35 cellular contexts compared by ENCODE assay signal in the genomic region with DNA sequence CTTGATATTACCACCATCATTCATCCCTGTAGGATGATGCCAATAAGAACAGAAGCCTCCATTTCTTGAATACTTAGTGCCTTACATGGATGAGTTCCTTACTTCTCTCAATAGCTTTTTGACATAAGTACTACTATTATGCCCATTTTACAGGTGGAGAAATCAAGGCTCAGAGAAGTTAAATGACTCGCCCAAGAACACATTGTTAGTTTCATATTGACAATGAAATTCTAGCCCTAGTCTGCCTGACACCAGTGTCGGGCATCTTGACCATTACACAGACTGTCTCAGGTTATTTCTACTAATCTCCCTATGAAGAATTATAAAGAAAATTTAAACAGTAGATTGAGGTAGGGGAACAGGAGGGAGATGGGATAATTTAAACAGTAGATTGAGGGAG. TPM values are rescaled to one million over a fixed set of nuclear protein-coding genes. Genes with fewer than 3 reads are reported as not detected.
DNase-seq lines count a peak whose midpoint lies in the region; ATAC-seq, FAIRE-seq and TF ChIP-seq lines count a peak whose summit lies in the region.
"Had no signal": no experiment of that assay in that cellular context is flagged by ENCODE, and none has a peak within 500 bp of the region (broad histone marks: within the 10 kb centered on the region; RNA-seq: fewer than 3 reads in every experiment).

No MANE protein-coding gene starts in this region.

- POLR2A ChIA-PET in HepG2 (lab: Yijun Ruan, JAX) = no interaction called here
- POLR2A ChIA-PET in K562 (lab: Yijun Ruan, JAX) = no interaction called here

- TF ChIP-seq RAD21 in HepG2 (CRISPR knock-in tag; IDR thresholded peaks at IDR 0.05) (no peak), K562 (CRISPR knock-in tag; conservative IDR thresholded peaks at IDR 0.05 in 1 of 2, IDR thresholded peaks at IDR 0.05 in 1 of 2) (no peak)

- H3K9me3 ChIP-seq in HepG2 (ENCODE audit: low read length) (no peaks in the 10 kb centered on the region), right lobe of liver (no peaks in the 10 kb centered on the region), K562 (replicated peaks; ENCODE audit: control insufficient read depth, insufficient read depth, low read depth, low read length) (no peaks in the 10 kb centered on the region)
- H3K9me3 ChIP-seq: A549; BE2C; BLaER1; BLaER1 treated with 17β-estradiol and CSF1 and Interleukin-3, amounts not matched to agents 10 nM and 100 nM; Caco-2 had no signal

- intact Hi-C loops in HepG2 (cut with micrococcal nuclease; ENCODE audit: unreplicated experiment) (no loop called here), right lobe of liver (cut with DNase I) (no loop called here), K562 (cut with micrococcal nuclease) (loop anchor here (5.0 kb wide), 1 partner anchor 118 kb away; a partner anchor contains a TSS)

- peaks cover 6% of the 10 kb centered on the region for H3K27me3 Mint-ChIP-seq in activated T-helper 17 cell treated with anti-CD3 and anti-CD28 coated beads, Interleukin-2, amount 50 U/mL, for 72 hours
- peaks cover 6% of the 10 kb centered on the region for H3K27me3 Mint-ChIP-seq in activated naive CD8-positive, alpha-beta T cell treated with anti-CD3 and anti-CD28 coated beads for 36 hours
- H3K27me3 Mint-ChIP-seq: CD4-positive, alpha-beta T cell had no signal

- CTCF ChIA-PET in HepG2 (lab: Yijun Ruan, JAX; ENCODE audit: low intra/inter-chr PET ratio, low total read pairs) = no interaction called here
- CTCF ChIA-PET in K562 (lab: Yijun Ruan, JAX; ENCODE audit: low intra/inter-chr PET ratio) = no interaction called here

- no peaks in the 10 kb centered on the region for H3K9me1 ChIP-seq in K562 (ENCODE audit: control insufficient read depth, insufficient read depth, low read length)

- H3K27ac ChIP-seq in HepG2 (ENCODE audit: extremely low read length, insufficient read depth, low read length) = no peak overlapping the region
- no peak overlapping the region for H3K27ac ChIP-seq in right lobe of liver
- no peak overlapping the region for H3K27ac ChIP-seq in K562 (ENCODE audit: extremely low read depth, low read depth, low read length)
- H3K27ac ChIP-seq: 22Rv1; A549; BLaER1; BLaER1 treated with 17β-estradiol and CSF1 and Interleukin-3, amounts not matched to agents 10 nM and 100 nM; C4-2B had no signal

- H3K27ac Mint-ChIP-seq in activated T-helper 17 cell treated with anti-CD3 and anti-CD28 coated beads, Interleukin-2, amount 50 U/mL, for 72 hours = peak overlapping the region; percentile 10
- H3K27ac Mint-ChIP-seq in activated naive CD8-positive, alpha-beta T cell treated with anti-CD3 and anti-CD28 coated beads for 36 hours = no peak overlapping the region
- H3K27ac Mint-ChIP-seq: B cell; CD4-positive, alpha-beta memory T cell; CD4-positive, alpha-beta T cell; CD4-positive, CD25-positive, alpha-beta regulatory T cell; CD8-positive, alpha-beta memory T cell; CD8-positive, alpha-beta T cell had no signal

- H3K9ac ChIP-seq in HepG2 (ENCODE audit: insufficient read depth, low read depth, low read length) (no peak overlapping the region), K562 (ENCODE audit: insufficient read depth in 1 of 2, low read depth in 2 of 2, low read length in 2 of 2) (no peak overlapping the region)
- H3K9ac ChIP-seq: BLaER1; BLaER1 treated with 17β-estradiol and CSF1 and Interleukin-3, amounts not matched to agents 10 nM and 100 nM had no signal

- H3K36me3 ChIP-seq in HepG2 (replicated peaks in 1 of 2; ENCODE audit: control insufficient read depth in 1 of 2, insufficient read depth in 2 of 2, low read length in 2 of 2) = no peaks in the 10 kb centered on the region
- H3K36me3 ChIP-seq in right lobe of liver = no peaks in the 10 kb centered on the region
- no peaks in the 10 kb centered on the region for H3K36me3 ChIP-seq in K562 (ENCODE audit: control insufficient read depth, insufficient read depth, low read length)
- H3K36me3 ChIP-seq: BE2C; BLaER1; BLaER1 treated with 17β-estradiol and CSF1 and Interleukin-3, amounts not matched to agents 10 nM and 100 nM had no signal

- DNase-seq in HepG2 (ENCODE audit: low spot score) (no peak), right lobe of liver (no peak), K562 (ENCODE audit: extremely low read depth in 1 of 4, low spot score in 3 of 4) (no peak), NAMALWA (ENCODE audit: low spot score) (no peak)
- DNase-seq in activated naive CD8-positive, alpha-beta T cell treated with anti-CD3 and anti-CD28 coated beads for 36 hours = no peak
- DNase-seq: 8988T; ACHN; AML-193; BE2C; C1 segment of cervical spinal cord; Caco-2; Calu3; CD4-positive, alpha-beta memory T cell; CD4-positive, alpha-beta T cell; CD4-positive, CD25-positive, alpha-beta regulatory T cell; CD8-positive, alpha-beta memory T cell; CD8-positive, alpha-beta T cell; COR-L47; DMS 273 treated with DMSO at 0.1 percent for 48 hours; DMS153; DMS53; DMS79; DMS79 treated with DMSO at 0.1 percent for 48 hours; DND-41; EL had no signal

- 0% methylated on average over 2 of the region's 2 CpGs for WGBS in HepG2 (ENCODE audit: low lambda C conversion rate)
- WGBS in right lobe of liver (ENCODE audit: insufficient coverage, low coverage, low lambda C conversion rate, missing lambda C conversion rate) = 64% methylated on average over 2 of the region's 2 CpGs
- WGBS in K562 (ENCODE audit: insufficient coverage, low coverage, missing lambda C conversion rate) = 23% methylated on average over 2 of the region's 2 CpGs

- in situ Hi-C loops in HepG2 (cut with HindIII; ENCODE audit: extremely low pct_ligation_motif_present, low pct_unique_long_range_greater_than_20kb) = no loop called here
- in situ Hi-C loops in K562 (cut with MboI) = no loop called here

- H3K4me3 ChIP-seq in HepG2 (replicated peaks in 1 of 3; ENCODE audit: insufficient read depth in 1 of 3, low read depth in 2 of 3, low read length in 3 of 3) (no peak overlapping the region), right lobe of liver (no peak overlapping the region), K562 (no peak overlapping the region)
- H3K4me3 ChIP-seq: A549; BLaER1; BLaER1 treated with 17β-estradiol and CSF1 and Interleukin-3, amounts not matched to agents 10 nM and 100 nM had no signal

- H3K36me3 Mint-ChIP-seq in activated T-helper 17 cell treated with anti-CD3 and anti-CD28 coated beads, Interleukin-2, amount 50 U/mL, for 72 hours (ENCODE audit: low read depth) = no peaks in the 10 kb centered on the region
- H3K36me3 Mint-ChIP-seq in activated naive CD8-positive, alpha-beta T cell treated with anti-CD3 and anti-CD28 coated beads for 36 hours = no peaks in the 10 kb centered on the region
- H3K36me3 Mint-ChIP-seq: CD14-positive monocyte; CD4-positive, alpha-beta memory T cell; CD4-positive, CD25-positive, alpha-beta regulatory T cell; CD8-positive, alpha-beta memory T cell; CD8-positive, alpha-beta T cell had no signal

- H2AFZ ChIP-seq in HepG2 (ENCODE audit: low read length) (no peak overlapping the region), K562 (ENCODE audit: low read depth, low read length) (no peak overlapping the region)

- H3K4me3 Mint-ChIP-seq in activated T-helper 17 cell treated with anti-CD3 and anti-CD28 coated beads, Interleukin-2, amount 50 U/mL, for 72 hours = no peak overlapping the region
- no peak overlapping the region for H3K4me3 Mint-ChIP-seq in activated naive CD8-positive, alpha-beta T cell treated with anti-CD3 and anti-CD28 coated beads for 36 hours
- H3K4me3 Mint-ChIP-seq: B cell; CD14-positive monocyte; CD4-positive, alpha-beta T cell; CD4-positive, CD25-positive, alpha-beta regulatory T cell; CD8-positive, alpha-beta memory T cell; CD8-positive, alpha-beta T cell had no signal

- ATAC-seq in HepG2 = no peak
- ATAC-seq in right lobe of liver = no peak
- ATAC-seq in activated T-helper 17 cell treated with anti-CD3 and anti-CD28 coated beads, Interleukin-2, amount 50 U/mL, for 72 hours (replicated peaks) = no peak
- ATAC-seq in K562 = no peak
- ATAC-seq: A549; CD8-positive, alpha-beta T cell had no signal

- H3K4me2 ChIP-seq in HepG2 (ENCODE audit: low read depth, low read length) = no peak overlapping the region
- H3K4me2 ChIP-seq in K562 (ENCODE audit: insufficient read depth, low read length) = no peak overlapping the region
- H3K4me2 ChIP-seq: A549; BLaER1; BLaER1 treated with 17β-estradiol and CSF1 and Interleukin-3, amounts not matched to agents 10 nM and 100 nM had no signal

- BruUV-seq in HepG2 (replicated peaks; lab: Mats Ljungman, UMichigan) (no TSS peak), K562 (replicated peaks; lab: Mats Ljungman, UMichigan) (no TSS peak)

- H3K79me2 ChIP-seq in HepG2 (ENCODE audit: insufficient read depth, low read length) (no peaks in the 10 kb centered on the region), K562 (ENCODE audit: control insufficient read depth, insufficient read depth, low read length) (no peaks in the 10 kb centered on the region)

- TF ChIP-seq CTCF in HepG2 (CRISPR knock-in tag; IDR thresholded peaks at IDR 0.05) (no peak), right lobe of liver (IDR thresholded peaks at IDR 0.05) (no peak), K562 (IDR thresholded peaks at IDR 0.05 in 2 of 3, conservative IDR thresholded peaks at IDR 0.05 in 1 of 3; ENCODE audit: insufficient read depth in 2 of 3, low read depth in 1 of 3, low read length in 3 of 3) (no peak)

- H3K4me1 Mint-ChIP-seq in activated T-helper 17 cell treated with anti-CD3 and anti-CD28 coated beads, Interleukin-2, amount 50 U/mL, for 72 hours = no peaks in the 10 kb centered on the region
- no peaks in the 10 kb centered on the region for H3K4me1 Mint-ChIP-seq in activated naive CD8-positive, alpha-beta T cell treated with anti-CD3 and anti-CD28 coated beads for 36 hours
- H3K4me1 Mint-ChIP-seq: B cell; CD4-positive, alpha-beta memory T cell; CD4-positive, CD25-positive, alpha-beta regulatory T cell; CD8-positive, alpha-beta memory T cell had no signal

- no peak for TF ChIP-seq POLR2A in HepG2 (IDR thresholded peaks at IDR 0.05; ENCODE audit: insufficient read depth in 1 of 2, low read depth in 2 of 2, low read length in 2 of 2)
- no peak for TF ChIP-seq POLR2A in right lobe of liver (IDR thresholded peaks at IDR 0.05)
- no peak for TF ChIP-seq POLR2A in K562 (conservative IDR thresholded peaks at IDR 0.05)

- FAIRE-seq in HepG2 (lab: Jason Lieb, UNC) = no peak
- no peak for FAIRE-seq in K562 (lab: Jason Lieb, UNC)
- FAIRE-seq: A204.1, A549, D721Med had no signal

- peaks cover 4% of the 10 kb centered on the region; the same call in 1 of the 2 replicates for H3K4me1 ChIP-seq in HepG2 (ENCODE audit: insufficient read depth, low read length)
- H3K4me1 ChIP-seq in right lobe of liver = peaks cover 0 to 4% (median 0%) of the 10 kb centered on the region in 4 donors
- peaks cover 3 to 4% of the 10 kb centered on the region in 2 experiments; a peak in 3 of 5 replicates for H3K4me1 ChIP-seq in K562 (replicated peaks in 1 of 2; ENCODE audit: control insufficient read depth in 2 of 2, insufficient read depth in 2 of 2, low read length in 2 of 2)
- H3K4me1 ChIP-seq: BE2C; BLaER1; BLaER1 treated with 17β-estradiol and CSF1 and Interleukin-3, amounts not matched to agents 10 nM and 100 nM; Caco-2 had no signal

- H3K27me3 ChIP-seq in HepG2 (ENCODE audit: control insufficient read depth in 1 of 2, insufficient read depth in 2 of 2, low read length in 2 of 2) (peaks cover 0 to 19% of the 10 kb centered on the region in 2 experiments; a peak in 2 of 5 replicates), right lobe of liver (no peaks in the 10 kb centered on the region), K562 (ENCODE audit: control insufficient read depth in 2 of 2, insufficient read depth in 2 of 2, low read length in 2 of 2) (peaks cover 4 to 8% of the 10 kb centered on the region in 2 experiments; a peak in 3 of 5 replicates)
- H3K27me3 ChIP-seq: BE2C; BLaER1; BLaER1 treated with 17β-estradiol and CSF1 and Interleukin-3, amounts not matched to agents 10 nM and 100 nM had no signal

- TF ChIP-seq EP300 in HepG2 (IDR thresholded peaks at IDR 0.05; ENCODE audit: low read depth in 2 of 2, low read length in 2 of 2) (no peak), HepG2 (CRISPR knock-in tag; IDR thresholded peaks at IDR 0.05; ENCODE audit: borderline replicate concordance) (no peak), K562 (IDR thresholded peaks at IDR 0.05; ENCODE audit: low read length) (no peak)

- H3K9me3 Mint-ChIP-seq in activated T-helper 17 cell treated with anti-CD3 and anti-CD28 coated beads, Interleukin-2, amount 50 U/mL, for 72 hours = no peaks in the 10 kb centered on the region
- H3K9me3 Mint-ChIP-seq in activated naive CD8-positive, alpha-beta T cell treated with anti-CD3 and anti-CD28 coated beads for 36 hours = no peaks in the 10 kb centered on the region
- H3K9me3 Mint-ChIP-seq: CD14-positive monocyte; CD4-positive, alpha-beta memory T cell; CD4-positive, alpha-beta T cell; CD8-positive, alpha-beta memory T cell; CD8-positive, alpha-beta T cell had no signal

- no peaks in the 10 kb centered on the region for H4K20me1 ChIP-seq in HepG2 (ENCODE audit: insufficient read depth, low read length)
- H4K20me1 ChIP-seq in K562 (replicated peaks; ENCODE audit: control insufficient read depth, insufficient read depth, low read length) = no peaks in the 10 kb centered on the region
- H4K20me1 ChIP-seq: BLaER1; BLaER1 treated with 17β-estradiol and CSF1 and Interleukin-3, amounts not matched to agents 10 nM and 100 nM had no signal

RNA-seq across cellular contexts. Expression of a gene that starts 52.5 kb away (rescaled TPM):
- total RNA-seq in HepG2 (2016; rRNA removed; fragmentation: Illumina TruSeq; extraction: Trizol) (30.4 and 33.1 TPM in 2 replicates), right lobe of liver (10 to 100 TPM; 20.0 to 33.1 (median 26.7) TPM), K562 (2014; rRNA removed) (26.7 and 28.5 TPM in 2 replicates), K562 (2014; rRNA removed; fragmentation: Illumina TruSeq; extraction: Trizol) (85.8 and 97.1 TPM in 2 replicates), K562 (2015; rRNA removed; fragmentation: Illumina TruSeq; extraction: Trizol) (86.1 and 96.4 TPM in 2 replicates), K562 (2021) (73.1 and 77.2 TPM in 2 replicates)
- total RNA-seq in HepG2 (2016; cell fraction: cytosol; rRNA removed; fragmentation: Illumina TruSeq; extraction: Trizol; ENCODE audit: low read depth) = 5.4 and 5.9 TPM in 2 replicates
- 33.4 and 36.2 TPM in 2 replicates for total RNA-seq in HepG2 (2016; cell fraction: insoluble cytoplasmic fraction; rRNA removed; fragmentation: Illumina TruSeq; extraction: Trizol)
- 19.9 and 20.5 TPM in 2 replicates for total RNA-seq in HepG2 (2016; cell fraction: membrane; rRNA removed; fragmentation: Illumina TruSeq; extraction: Trizol)
- 38.1 and 40.6 TPM in 2 replicates for total RNA-seq in HepG2 (2016; cell fraction: nucleus; rRNA removed; fragmentation: Illumina TruSeq; extraction: Trizol)
- polyA plus RNA-seq in HepG2 (2011; rRNA removed) (15.6 and 23.5 TPM in 2 replicates), K562 (2011; rRNA removed) (54.2 and 92.2 TPM in 2 replicates), K562 (2014; fragmentation: Illumina TruSeq; extraction: Trizol) (79.2 and 99.4 TPM in 2 replicates), K562 (2014; fragmentation: Nextera tagmentation; extraction: Ambion mirVana) (10 to 100 TPM; 47.8 to 49.6 TPM), K562 (2014; rRNA removed) (42.3 and 58.0 TPM in 2 replicates)
- 13.3 and 20.0 TPM in 2 replicates for polyA plus RNA-seq in HepG2 (2011; cell fraction: cytosol; rRNA removed)
- polyA plus RNA-seq in HepG2 (2011; cell fraction: nucleus; rRNA removed) = 14.6 and 19.7 TPM in 2 replicates
- 29.9 and 30.2 TPM in 2 replicates for polyA plus RNA-seq in HepG2 (2012)
- 5.7 and 7.1 TPM in 2 replicates for polyA plus RNA-seq in HepG2 (2016; cell fraction: cytosol; fragmentation: Illumina TruSeq; extraction: Trizol; ENCODE audit: low read depth)
- polyA plus RNA-seq in HepG2 (2016; cell fraction: insoluble cytoplasmic fraction; fragmentation: Illumina TruSeq; extraction: Trizol; ENCODE audit: low read depth) = 38.6 and 42.3 TPM in 2 replicates
- polyA plus RNA-seq in HepG2 (2016; cell fraction: membrane; fragmentation: Illumina TruSeq; extraction: Trizol; ENCODE audit: low read depth) = 14.7 TPM in 2 replicates
- polyA plus RNA-seq in HepG2 (2016; cell fraction: nucleus; fragmentation: Illumina TruSeq; extraction: Trizol; ENCODE audit: insufficient read depth, low read depth) = 55.9 and 57.1 TPM in 2 replicates
- 5.8 and 10.0 TPM in 2 replicates for polyA minus RNA-seq in HepG2 (2011; rRNA and poly(A)+ RNA removed; ENCODE audit: low replicate concordance)
- polyA minus RNA-seq in HepG2 (2011; cell fraction: cytosol; rRNA and poly(A)+ RNA removed) = 17.1 and 19.6 TPM in 2 replicates
- polyA minus RNA-seq in HepG2 (2011; cell fraction: nucleus; rRNA and poly(A)+ RNA removed) = 20.3 and 22.3 TPM in 2 replicates
- total RNA-seq in activated T-helper 17 cell treated with anti-CD3 and anti-CD28 coated beads, Interleukin-2, amount 50 U/mL, for 72 hours = 10 to 100 TPM; 48.2 to 60.9 TPM
- total RNA-seq in K562 (2011; cell fraction: chromatin; rRNA removed; ENCODE audit: low replicate concordance) = 56.8 and 107 TPM in 2 replicates
- total RNA-seq in K562 (2011; cell fraction: nucleolus; rRNA removed) = 39.1 and 40.5 TPM in 2 replicates
- 58.4 and 98.3 TPM in 2 replicates for total RNA-seq in K562 (2011; cell fraction: nucleoplasm; rRNA removed)
- polyA plus RNA-seq in K562 (2011; cell fraction: cytosol; rRNA removed) = 25.6 and 49.0 TPM in 2 replicates
- 51.2 and 66.2 TPM in 2 replicates for polyA plus RNA-seq in K562 (2011; cell fraction: nucleus; rRNA removed)
- 72.7 and 118 TPM in 2 replicates for polyA plus RNA-seq in K562 (2012)
- 37.4 and 44.6 TPM in 2 replicates for polyA minus RNA-seq in K562 (2011; rRNA and poly(A)+ RNA removed)
- polyA minus RNA-seq in K562 (2011; cell fraction: cytosol; rRNA and poly(A)+ RNA removed) = 36.6 and 38.2 TPM in 2 replicates
- 20.3 and 24.0 TPM in 2 replicates for polyA minus RNA-seq in K562 (2011; cell fraction: nucleus; rRNA and poly(A)+ RNA removed)
- total RNA-seq in activated naive CD8-positive, alpha-beta T cell treated with anti-CD3 and anti-CD28 coated beads for 36 hours = 10 to 100 TPM; 52.7 to 56.3 TPM
